35 cellular contexts compared by ENCODE assay signal in the genomic region with DNA sequence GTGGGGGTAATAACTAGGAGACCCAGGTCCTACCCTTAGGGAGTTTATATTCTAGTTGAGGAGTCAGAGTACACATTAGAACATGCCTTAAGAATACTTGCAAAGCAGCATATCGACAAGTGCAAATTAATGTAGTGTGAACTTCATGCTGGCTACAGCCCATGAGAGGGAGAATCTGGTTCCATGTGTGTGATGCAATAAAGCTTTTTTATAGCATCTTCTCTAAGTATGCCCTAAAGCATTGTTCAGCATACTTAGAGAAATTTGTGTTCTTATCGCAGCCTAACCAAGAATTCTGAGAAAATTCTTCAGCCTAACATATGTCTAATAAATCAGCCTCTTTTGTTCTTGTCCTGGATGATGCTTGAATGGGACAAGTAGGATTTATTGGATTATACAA.
"Had no signal": no experiment of that assay in that cellular context is flagged by ENCODE, and none has a peak within 500 bp of the region (broad histone marks: within the 10 kb centered on the region; RNA-seq: fewer than 3 reads in every experiment).

No MANE protein-coding gene starts in this region.

- H3K4me1 Mint-ChIP-seq: WTC11 had no signal

- H3K27me3 Mint-ChIP-seq: activated CD4-positive, alpha-beta memory T cell treated with anti-CD3 and anti-CD28 coated beads, Interleukin-2, amount 10 ng/mL, durations not matched to agents 7 days and 5 days; activated CD4-positive, alpha-beta T cell treated with anti-CD3 and anti-CD28 coated beads for 36 hours; activated CD4-positive, alpha-beta T cell treated with anti-CD3 and anti-CD28 coated beads, Interleukin-2, amount 10 ng/mL, durations not matched to agents 7 days and 5 days; activated CD8-positive, alpha-beta memory T cell treated with anti-CD3 and anti-CD28 coated beads, Interleukin-2, amount 10 ng/mL, durations not matched to agents 7 days and 5 days; activated naive CD4-positive, alpha-beta T cell treated with anti-CD3 and anti-CD28 coated beads, Interleukin-2, amount 10 ng/mL, durations not matched to agents 7 days and 5 days; activated naive CD8-positive, alpha-beta T cell; activated naive CD8-positive, alpha-beta T cell treated with anti-CD3 and anti-CD28 coated beads, Interleukin-2, amount 50 U/mL, for 24 hours had no signal

- H3K36me3 Mint-ChIP-seq: WTC11 had no signal

- H3K27ac Mint-ChIP-seq: activated CD4-positive, alpha-beta memory T cell treated with anti-CD3 and anti-CD28 coated beads, Interleukin-2, amount 10 ng/mL, durations not matched to agents 7 days and 5 days; activated CD4-positive, alpha-beta T cell treated with anti-CD3 and anti-CD28 coated beads for 36 hours; activated CD4-positive, alpha-beta T cell treated with anti-CD3 and anti-CD28 coated beads, Interleukin-2, amount 10 ng/mL, durations not matched to agents 7 days and 5 days; activated CD8-positive, alpha-beta memory T cell treated with anti-CD3 and anti-CD28 coated beads, Interleukin-2, amount 10 ng/mL, durations not matched to agents 7 days and 5 days; activated naive CD4-positive, alpha-beta T cell treated with anti-CD3 and anti-CD28 coated beads, Interleukin-2, amount 10 ng/mL, durations not matched to agents 7 days and 5 days; activated naive CD8-positive, alpha-beta T cell; activated naive CD8-positive, alpha-beta T cell treated with anti-CD3 and anti-CD28 coated beads, Interleukin-2, amount 50 U/mL, for 24 hours; WTC11 had no signal

- H3K9me3 Mint-ChIP-seq: activated CD4-positive, alpha-beta memory T cell treated with anti-CD3 and anti-CD28 coated beads, Interleukin-2, amount 10 ng/mL, durations not matched to agents 7 days and 5 days; activated CD4-positive, alpha-beta T cell treated with anti-CD3 and anti-CD28 coated beads, Interleukin-2, amount 10 ng/mL, durations not matched to agents 7 days and 5 days; activated naive CD4-positive, alpha-beta T cell treated with anti-CD3 and anti-CD28 coated beads, Interleukin-2, amount 10 ng/mL, durations not matched to agents 7 days and 5 days; activated naive CD8-positive, alpha-beta T cell treated with anti-CD3 and anti-CD28 coated beads, Interleukin-2, amount 50 U/mL, for 24 hours; WTC11 had no signal

- H3K4me3 ChIP-seq: K562, Peyer's patch had no signal

- DNase-seq: activated CD4-positive, alpha-beta memory T cell treated with anti-CD3 and anti-CD28 coated beads, Interleukin-2, amount 10 ng/mL, durations not matched to agents 7 days and 5 days; activated CD4-positive, alpha-beta T cell treated with anti-CD3 and anti-CD28 coated beads for 36 hours; activated CD4-positive, alpha-beta T cell treated with anti-CD3 and anti-CD28 coated beads, Interleukin-2, amount 10 ng/mL, durations not matched to agents 7 days and 5 days; activated CD8-positive, alpha-beta memory T cell treated with anti-CD3 and anti-CD28 coated beads for 24 hours; activated CD8-positive, alpha-beta memory T cell treated with anti-CD3 and anti-CD28 coated beads, Interleukin-2, amount 10 ng/mL, durations not matched to agents 7 days and 5 days; activated CD8-positive, alpha-beta memory T cell treated with anti-CD3 and anti-CD28 coated beads, Interleukin-2, amount 50 U/mL, for 48 hours; activated effector memory CD4-positive, alpha-beta T cell treated with Interleukin-2 at 50 U/mL for 16 hours; activated naive CD4-positive, alpha-beta T cell treated with anti-CD3 and anti-CD28 coated beads, Interleukin-2, amount 10 ng/mL, durations not matched to agents 7 days and 5 days; activated naive CD8-positive, alpha-beta T cell treated with anti-CD3 and anti-CD28 coated beads, Interleukin-2, amount 50 U/mL, for 24 hours; activated T-cell treated with anti-CD3 and anti-CD28 coated beads, Interleukin-2, amount 50 U/mL, for 48 hours; amniotic stem cell; aorta; brain microvascular endothelial cell; central memory CD4-positive, alpha-beta T cell; NCI-H1092 treated with DMSO at 0.1 percent for 48 hours; NCI-H1417; NCI-H187 treated with DMSO at 0.1 percent for 48 hours; NCI-H2081; NCI-H2171 treated with DMSO at 0.1 percent for 48 hours; NCI-H226; NCI-H446 treated with DMSO at 0.1 percent for 48 hours; NCI-H526; NCI-H748 treated with DMSO at 0.1 percent for 48 hours; NK-92 treated with Interleukin-12 subunit alpha and Interleukin-12 subunit beta, amount 100 ng/mL, for 24 hours; PC-3; Peyer's patch; RPMI8226; SHP77 treated with DMSO at 0.1 percent for 48 hours; SW 1271; T-helper 1 cell; T-helper 2 cell; T-helper 9 cell had no signal

- H3K27me3 ChIP-seq: brain microvascular endothelial cell, Peyer's patch had no signal

- H3K4me3 Mint-ChIP-seq: activated CD4-positive, alpha-beta memory T cell treated with anti-CD3 and anti-CD28 coated beads, Interleukin-2, amount 10 ng/mL, durations not matched to agents 7 days and 5 days; activated CD4-positive, alpha-beta T cell treated with anti-CD3 and anti-CD28 coated beads for 36 hours; activated CD4-positive, alpha-beta T cell treated with anti-CD3 and anti-CD28 coated beads, Interleukin-2, amount 10 ng/mL, durations not matched to agents 7 days and 5 days; activated CD8-positive, alpha-beta memory T cell treated with anti-CD3 and anti-CD28 coated beads, Interleukin-2, amount 10 ng/mL, durations not matched to agents 7 days and 5 days; activated naive CD4-positive, alpha-beta T cell treated with anti-CD3 and anti-CD28 coated beads, Interleukin-2, amount 10 ng/mL, durations not matched to agents 7 days and 5 days; activated naive CD8-positive, alpha-beta T cell; activated naive CD8-positive, alpha-beta T cell treated with anti-CD3 and anti-CD28 coated beads, Interleukin-2, amount 50 U/mL, for 24 hours; WTC11 had no signal

- H3K9me3 ChIP-seq: Peyer's patch had no signal

- H3K4me1 ChIP-seq: Peyer's patch had no signal
